Comparison of ENCODE assay signal across 8 cellular contexts in the genomic region with DNA sequence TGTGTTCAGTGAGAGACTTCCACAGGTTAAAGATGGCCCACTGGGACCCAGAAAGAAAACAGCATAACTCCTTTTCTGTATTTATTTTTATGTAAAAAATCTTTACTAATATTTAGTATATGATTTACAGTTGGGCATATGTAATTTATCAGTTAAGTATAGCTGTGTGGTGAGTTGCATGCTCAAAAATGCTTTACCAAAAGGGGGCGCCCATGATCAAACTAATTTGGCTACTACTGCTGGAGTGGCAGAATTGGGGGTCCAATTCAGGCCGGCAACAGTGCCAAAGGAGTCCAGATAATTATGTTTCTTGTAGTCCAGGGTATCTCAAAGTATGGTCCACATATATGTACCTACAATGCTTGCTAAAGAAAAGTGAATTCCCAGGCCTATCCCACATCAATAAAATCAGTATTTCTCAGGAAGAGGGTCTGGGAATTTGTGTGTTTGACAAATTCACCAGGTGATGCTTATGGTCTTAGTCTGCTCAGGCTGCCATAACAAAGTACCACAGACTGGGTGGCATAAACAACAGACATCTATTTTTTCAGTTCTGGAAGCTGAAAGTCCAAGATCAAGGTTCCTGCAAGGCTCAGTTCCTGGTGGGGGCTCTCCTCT.
A peak's percentile ranks its signal among the peaks of the same experiment; 100 is the strongest.
DNase-seq lines count a peak whose midpoint lies in the region; TF ChIP-seq lines count a peak whose summit lies in the region.

No MANE protein-coding gene starts in this region.

- DNase-seq in NCI-H1417 (lab: John Stamatoyannopoulos, UW) = peak; percentile 21 to 76 (median 56)
- DNase-seq in NCI-H1417 treated with DMSO at 0.1 percent for 48 hours (lab: John Stamatoyannopoulos, UW) = no peak
- peak; percentile 55 to 68 for DNase-seq in NCI-H524 (lab: John Stamatoyannopoulos, UW)
- peak; percentile 44 for DNase-seq in activated T-cell treated with anti-CD3 and anti-CD28 coated beads for 4 hours
- peak; percentile 37 for DNase-seq in fibroblast of villous mesenchyme (ENCODE audit: low read depth)
- DNase-seq in stimulated activated CD4-positive, alpha-beta T cell treated with anti-CD3 and anti-CD28 coated beads, Interleukin-15, amount 100 ng/mL, for 24 hours = peak; percentile 62
- DNase-seq in NCI-H226 = no peak
- no peak for DNase-seq in iPS-NIHi11 (ENCODE audit: low spot score)

- TF ChIP-seq CTCF in fibroblast of villous mesenchyme (IDR thresholded peaks at IDR 0.05; ENCODE audit: insufficient read depth, low read depth, low read length) = peak; percentile 70

- H3K4me3 ChIP-seq in fibroblast of villous mesenchyme (ENCODE audit: low read depth, low read length) = no peak overlapping the region

Comparison
In these comparisons a context has a peak if more than half of its experiments do, and no peak if none do; other contexts are left out.
1. DNase-seq: peak in NCI-H1417 (3 of 3), NCI-H524 (2 of 2), activated T-cell treated with anti-CD3 and anti-CD28 coated beads for 4 hours (single experiment), fibroblast of villous mesenchyme (single experiment) and stimulated activated CD4-positive, alpha-beta T cell treated with anti-CD3 and anti-CD28 coated beads, Interleukin-15, amount 100 ng/mL, for 24 hours (single experiment); none in NCI-H1417 treated with DMSO at 0.1 percent for 48 hours (single experiment), NCI-H226 (single experiment) and iPS-NIHi11 (single experiment).